Comparison of ENCODE assay signal across 8 cellular contexts in genomic region chr19:15195987-15196682, GRCh38. TPM values are rescaled to one million over a fixed set of nuclear protein-coding genes. Genes with fewer than 3 reads are reported as not detected.
DNase-seq lines count a peak whose midpoint lies in the region; ATAC-seq, FAIRE-seq and TF ChIP-seq lines count a peak whose summit lies in the region.

No MANE protein-coding gene starts in this region.

- H3K18ac ChIP-seq in mesenchymal stem cell (ENCODE audit: low read depth in 1 of 2, low read length in 2 of 2) = peak overlapping the region in 1 of 2 experiments; percentile 61

- no peak overlapping the region for H4K8ac ChIP-seq in mesenchymal stem cell (ENCODE audit: low read length)

- H2AK5ac ChIP-seq in mesenchymal stem cell (ENCODE audit: low read length, severe bottlenecking) = no peak overlapping the region

- no peak overlapping the region for H2BK120ac ChIP-seq in mesenchymal stem cell (ENCODE audit: low read depth, low read length)

- H3K9ac ChIP-seq in K562 (ENCODE audit: insufficient read depth in 1 of 2, low read depth in 2 of 2, low read length in 2 of 2) = no peak overlapping the region
- no peak overlapping the region for H3K9ac ChIP-seq in mesenchymal stem cell (ENCODE audit: low read length)

- intact Hi-C loops in K562 (cut with micrococcal nuclease) = no loop called here

- H3K9me3 ChIP-seq in K562 (replicated peaks; ENCODE audit: control insufficient read depth, insufficient read depth, low read depth, low read length) = no peaks in the 10 kb centered on the region
- no peaks in the 10 kb centered on the region for H3K9me3 ChIP-seq in mesenchymal stem cell (ENCODE audit: control insufficient read depth, low read length)

- TF ChIP-seq POLR2A in K562 (conservative IDR thresholded peaks at IDR 0.05) (no peak), GM12892 (IDR thresholded peaks at IDR 0.05; ENCODE audit: low read depth, low read length) (no peak)

- H4K20me1 ChIP-seq in K562 (replicated peaks; ENCODE audit: control insufficient read depth, insufficient read depth, low read length) = no peaks in the 10 kb centered on the region; the same call in 1 of the 2 replicates

- H3K14ac ChIP-seq in mesenchymal stem cell (ENCODE audit: low read length in 2 of 2) = no peak overlapping the region

- H3K27ac ChIP-seq in K562 (ENCODE audit: extremely low read depth, low read depth, low read length) (no peak overlapping the region), mesenchymal stem cell (ENCODE audit: low read length, poor library complexity, severe bottlenecking) (no peak overlapping the region)

- TF ChIP-seq CTCF in AG09309 (IDR thresholded peaks at IDR 0.05; ENCODE audit: control insufficient read depth, insufficient read depth, low read depth, low read length, missing control alignments) = no peak
- TF ChIP-seq CTCF in K562 (IDR thresholded peaks at IDR 0.05 in 2 of 3, conservative IDR thresholded peaks at IDR 0.05 in 1 of 3; ENCODE audit: insufficient read depth in 2 of 3, low read depth in 1 of 3, low read length in 3 of 3) = no peak

- FAIRE-seq in K562 (lab: Jason Lieb, UNC) = no peak
- FAIRE-seq in GM12892 (lab: Jason Lieb, UNC) = no peak

- ATAC-seq in K562 = peak; percentile 31; the same call in 1 of the 3 replicates

- H3K36me3 ChIP-seq in K562 (ENCODE audit: control insufficient read depth, insufficient read depth, low read length) = no peaks in the 10 kb centered on the region
- H3K36me3 ChIP-seq in mesenchymal stem cell (ENCODE audit: control insufficient read depth in 1 of 2, insufficient read depth in 2 of 2, low read depth in 1 of 2, low read length in 2 of 2) = peaks cover 8 to 17% of the 10 kb centered on the region in 2 experiments

- H3K4me2 ChIP-seq in K562 (ENCODE audit: insufficient read depth, low read length) = no peak overlapping the region
- H3K4me2 ChIP-seq in mesenchymal stem cell (ENCODE audit: low read length, poor library complexity, severe bottlenecking) = peak overlapping the region; percentile 85

- H2BK12ac ChIP-seq in mesenchymal stem cell (ENCODE audit: low read length in 2 of 2) = no peak overlapping the region

- H3K23ac ChIP-seq in mesenchymal stem cell (ENCODE audit: low read length in 2 of 2) = no peak overlapping the region

- no peaks in the 10 kb centered on the region for H3K79me2 ChIP-seq in K562 (ENCODE audit: control insufficient read depth, insufficient read depth, low read length)

- no peak for TF ChIP-seq RAD21 in K562 (CRISPR knock-in tag; conservative IDR thresholded peaks at IDR 0.05 in 1 of 2, IDR thresholded peaks at IDR 0.05 in 1 of 2)

- peak overlapping the region; percentile 21 for H3K4me3 ChIP-seq in AG09309 (ENCODE audit: control insufficient read depth, low read depth, low read length)
- no peak overlapping the region for H3K4me3 ChIP-seq in K562
- no peak overlapping the region for H3K4me3 ChIP-seq in mesenchymal stem cell (ENCODE audit: insufficient read depth in 1 of 2, low read depth in 1 of 2, low read length in 2 of 2)

- no peaks in the 10 kb centered on the region for H3K9me1 ChIP-seq in K562 (ENCODE audit: control insufficient read depth, insufficient read depth, low read length)

- POLR2A ChIA-PET in K562 (lab: Yijun Ruan, JAX) = no interaction called here

- H3K79me1 ChIP-seq in mesenchymal stem cell (replicated peaks; ENCODE audit: low read length, poor library complexity, severe bottlenecking) = no peaks in the 10 kb centered on the region

- H4K91ac ChIP-seq in mesenchymal stem cell (ENCODE audit: low read length) = no peak overlapping the region

- BruUV-seq in K562 (replicated peaks; lab: Mats Ljungman, UMichigan) = no TSS peak

- H3K4ac ChIP-seq in mesenchymal stem cell (ENCODE audit: low read depth in 1 of 2, low read length in 2 of 2) = no peak overlapping the region

- H3K4me1 ChIP-seq in K562 (replicated peaks in 1 of 2; ENCODE audit: control insufficient read depth in 2 of 2, insufficient read depth in 2 of 2, low read length in 2 of 2) = peaks cover 0 to 35% of the 10 kb centered on the region in 2 experiments; a peak in 2 of 5 replicates
- peaks cover 32% of the 10 kb centered on the region for H3K4me1 ChIP-seq in mesenchymal stem cell (ENCODE audit: control insufficient read depth, insufficient read depth, low read depth, low read length)

- H2BK15ac ChIP-seq in mesenchymal stem cell (ENCODE audit: low read depth, poor library complexity, severe bottlenecking) = no peak overlapping the region

- 3% methylated on average over 29 of the region's 34 CpGs for WGBS in K562 (ENCODE audit: insufficient coverage, low coverage, missing lambda C conversion rate)
- 25% methylated on average over 32 of the region's 34 CpGs for whole genome bisulfite sequencing in mesenchymal stem cell

- in situ Hi-C loops in K562 (cut with MboI) = no loop called here

- CTCF ChIA-PET in K562 (lab: Yijun Ruan, JAX; ENCODE audit: low intra/inter-chr PET ratio) = no interaction called here

- TF ChIP-seq EP300 in K562 (IDR thresholded peaks at IDR 0.05; ENCODE audit: low read length) = no peak

- H2BK5ac ChIP-seq in mesenchymal stem cell (ENCODE audit: low read depth, low read length, poor library complexity, severe bottlenecking) = no peak overlapping the region

- no peak overlapping the region for H2AFZ ChIP-seq in K562 (ENCODE audit: low read depth, low read length)
- H2AFZ ChIP-seq in mesenchymal stem cell (ENCODE audit: low read depth, low read length) = no peak overlapping the region

- H3K27me3 ChIP-seq in K562 (ENCODE audit: control insufficient read depth in 2 of 2, insufficient read depth in 2 of 2, low read length in 2 of 2) = peaks cover 11 to 40% of the 10 kb centered on the region in 2 experiments; a peak in 4 of 5 replicates
- H3K27me3 ChIP-seq in mesenchymal stem cell (ENCODE audit: control insufficient read depth in 1 of 2, insufficient read depth in 1 of 2, low read length in 2 of 2) = peaks cover 3 to 32% of the 10 kb centered on the region in 2 experiments

- DNase-seq in AG09309 (ENCODE audit: low read depth) (no peak), HT-29 (ENCODE audit: low spot score) (peak; percentile 81), K562 (ENCODE audit: extremely low read depth in 1 of 4, low spot score in 3 of 4) (peak in 2 of 4 experiments; percentile 47 to 49), mesenchymal stem cell (no peak), GM12892 (ENCODE audit: insufficient read length) (no peak), activated gamma-delta T cell (lab: John Stamatoyannopoulos, UW) (no peak), superior temporal gyrus (ENCODE audit: extremely low spot score) (no peak)
- no peak for DNase-seq in activated effector memory CD4-positive, alpha-beta T cell treated with Interleukin-2 at 50 U/mL for 16 hours

TF ChIP-seq in K562, 482 proteins besides CTCF, POLR2A, EP300 and RAD21 (continues in another document):
- no peak for TF ChIP-seq ELF4 (CRISPR knock-in tag; IDR thresholded peaks at IDR 0.05)
- peak; percentile 51 to 52 for TF ChIP-seq NRF1 (conservative IDR thresholded peaks at IDR 0.05 in 1 of 2, IDR thresholded peaks at IDR 0.05 in 1 of 2)
- TF ChIP-seq FOSL1 (tag; conservative IDR thresholded peaks at IDR 0.05) = peak; percentile 41; the same call in 1 of the 2 replicates

RNA-seq across cellular contexts. Expression of gene NOTCH3, which starts 4.7 kb away (rescaled TPM):
- 0.46 and 0.63 TPM in 2 replicates for total RNA-seq in HT-29 (2014; rRNA removed; shearing (Covaris generic))
- total RNA-seq in K562 (2011; cell fraction: chromatin; rRNA removed; ENCODE audit: low replicate concordance) = 4.3 and 8.9 TPM in 2 replicates
- total RNA-seq in K562 (2011; cell fraction: nucleolus; rRNA removed) = 6.2 and 8.7 TPM in 2 replicates
- total RNA-seq in K562 (2011; cell fraction: nucleoplasm; rRNA removed) = 4.3 and 5.2 TPM in 2 replicates
- total RNA-seq in K562 (2014; rRNA removed) = 0.45 and 1.1 TPM in 2 replicates
- total RNA-seq in K562 (2014; rRNA removed; fragmentation: Illumina TruSeq; extraction: Trizol) = 0.11 and 0.13 TPM in 2 replicates
- total RNA-seq in K562 (2015; rRNA removed; fragmentation: Illumina TruSeq; extraction: Trizol) = 0.18 and 0.30 TPM in 2 replicates
- total RNA-seq in K562 (2021) = 0.34 and 1.2 TPM in 2 replicates
- polyA plus RNA-seq in K562 (2011; rRNA removed) = 0.22 and 0.28 TPM in 2 replicates
- polyA plus RNA-seq in K562 (2011; cell fraction: cytosol; rRNA removed) = 0.09 and 0.24 TPM in 2 replicates
- polyA plus RNA-seq in K562 (2011; cell fraction: nucleus; rRNA removed) = 0.90 and 2.0 TPM in 2 replicates
- 0.51 and 0.65 TPM in 2 replicates for polyA plus RNA-seq in K562 (2012)
- 0.08 and 0.12 TPM in 2 replicates for polyA plus RNA-seq in K562 (2014; fragmentation: Illumina TruSeq; extraction: Trizol)
- under 1 TPM; under 0.01 to 0.01 TPM for polyA plus RNA-seq in K562 (2014; fragmentation: Nextera tagmentation; extraction: Ambion mirVana)
- polyA plus RNA-seq in K562 (2014; rRNA removed) = 0.15 and 0.16 TPM in 2 replicates
- 0.84 TPM in 1 of 2 replicates, not detected in the other for polyA minus RNA-seq in K562 (2011; rRNA and poly(A)+ RNA removed)
- polyA minus RNA-seq in K562 (2011; cell fraction: cytosol; rRNA and poly(A)+ RNA removed) = 0.95 TPM in 1 of 2 replicates, not detected in the other
- polyA minus RNA-seq in K562 (2011; cell fraction: nucleus; rRNA and poly(A)+ RNA removed) = 1.9 and 2.6 TPM in 2 replicates
- polyA plus RNA-seq in mesenchymal stem cell (2013, experiment 1 of 2) = 30.2 TPM
- polyA plus RNA-seq in mesenchymal stem cell (2013, experiment 2 of 2) = 28.8 TPM
- polyA plus RNA-seq in GM12892 (2012; ENCODE audit: missing spikeins) = not detected

RNA-seq across cellular contexts. Expression of gene EPHX3, which starts 36.1 kb away (rescaled TPM):
- total RNA-seq in HT-29 (2014; rRNA removed; shearing (Covaris generic)) = 0.26 TPM in 1 of 2 replicates, not detected in the other
- total RNA-seq in K562 (2011; cell fraction: chromatin; rRNA removed; ENCODE audit: low replicate concordance) = 0.39 and 1.6 TPM in 2 replicates
- 0.79 and 0.83 TPM in 2 replicates for total RNA-seq in K562 (2011; cell fraction: nucleolus; rRNA removed)
- total RNA-seq in K562 (2011; cell fraction: nucleoplasm; rRNA removed) = 0.69 and 0.88 TPM in 2 replicates
- total RNA-seq in K562 (2014; rRNA removed) (not detected in 2 replicates), K562 (2014; rRNA removed; fragmentation: Illumina TruSeq; extraction: Trizol) (not detected in 2 replicates), K562 (2015; rRNA removed; fragmentation: Illumina TruSeq; extraction: Trizol) (not detected in 2 replicates), K562 (2021) (0.20 TPM in 1 of 2 replicates, not detected in the other)
- polyA plus RNA-seq in K562 (2011; rRNA removed) (0.07 TPM in 1 of 2 replicates, not detected in the other), K562 (2014; fragmentation: Illumina TruSeq; extraction: Trizol) (not detected in 2 replicates), K562 (2014; fragmentation: Nextera tagmentation; extraction: Ambion mirVana) (not detected), K562 (2014; rRNA removed) (not detected in 2 replicates)
- 0.06 and 0.12 TPM in 2 replicates for polyA plus RNA-seq in K562 (2011; cell fraction: cytosol; rRNA removed)
- 0.21 and 0.50 TPM in 2 replicates for polyA plus RNA-seq in K562 (2011; cell fraction: nucleus; rRNA removed)
- polyA plus RNA-seq in K562 (2012) = not detected in 2 replicates
- not detected in 2 replicates for polyA minus RNA-seq in K562 (2011; rRNA and poly(A)+ RNA removed)
- polyA minus RNA-seq in K562 (2011; cell fraction: cytosol; rRNA and poly(A)+ RNA removed) = not detected in 2 replicates
- polyA minus RNA-seq in K562 (2011; cell fraction: nucleus; rRNA and poly(A)+ RNA removed) = not detected in 2 replicates
- 0.01 TPM for polyA plus RNA-seq in mesenchymal stem cell (2013, experiment 1 of 2)
- not detected for polyA plus RNA-seq in mesenchymal stem cell (2013, experiment 2 of 2)
- not detected for polyA plus RNA-seq in GM12892 (2012; ENCODE audit: missing spikeins)
